1 cellular context compared by ENCODE assay signal in the genomic region with DNA sequence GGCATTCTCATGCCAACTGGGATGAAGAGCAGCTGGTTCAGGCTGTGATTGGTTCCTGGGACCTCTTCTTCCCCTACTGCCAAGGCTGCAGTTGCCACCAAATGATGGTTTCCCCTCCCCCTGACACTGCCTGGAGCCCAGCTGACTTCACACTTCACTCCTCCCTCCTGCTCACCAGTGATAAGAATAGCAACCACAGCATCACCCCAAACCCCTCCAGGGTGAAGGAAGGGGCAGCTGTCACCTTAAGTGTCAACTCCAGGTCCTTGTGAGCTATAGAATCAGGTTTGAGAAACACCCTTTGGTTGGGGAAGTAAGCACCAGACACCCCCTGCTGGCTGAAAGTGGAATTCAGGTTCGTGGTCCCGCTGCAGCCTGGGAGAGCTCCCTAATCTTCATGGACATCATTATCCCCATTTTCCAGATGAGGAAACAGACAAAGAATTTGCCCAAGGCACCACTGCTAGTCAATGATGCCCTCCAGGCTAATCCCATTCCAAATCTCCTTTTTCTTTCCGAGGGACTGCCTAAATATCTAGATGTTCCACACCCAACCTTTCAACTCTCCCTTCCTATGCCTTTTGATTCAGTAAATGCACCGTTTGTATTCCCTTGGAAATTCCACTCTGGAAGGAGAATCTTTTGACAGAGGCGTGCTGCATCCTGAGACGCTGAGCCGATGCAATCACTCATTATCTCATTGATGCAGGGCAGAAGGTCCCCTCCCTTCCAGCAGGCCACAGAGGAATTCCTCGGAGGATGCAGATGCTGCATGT.
TF ChIP-seq lines count a peak whose summit lies in the region.

No MANE protein-coding gene starts in this region.

TF ChIP-seq in GM23338, 12 proteins besides CTCF, POLR2A, EP300 and RAD21 (continued from another document):
- no peak for TF ChIP-seq REST (IDR thresholded peaks at IDR 0.05; ENCODE audit: unreplicated experiment)
- no peak for TF ChIP-seq CREB1 (CRISPR knock-in tag; IDR thresholded peaks at IDR 0.05; ENCODE audit: low read depth)
TF ChIP-seq in GM23338: peak in this region for 0.
